Comparison of ENCODE assay signal across 13 cellular contexts in the genomic region with DNA sequence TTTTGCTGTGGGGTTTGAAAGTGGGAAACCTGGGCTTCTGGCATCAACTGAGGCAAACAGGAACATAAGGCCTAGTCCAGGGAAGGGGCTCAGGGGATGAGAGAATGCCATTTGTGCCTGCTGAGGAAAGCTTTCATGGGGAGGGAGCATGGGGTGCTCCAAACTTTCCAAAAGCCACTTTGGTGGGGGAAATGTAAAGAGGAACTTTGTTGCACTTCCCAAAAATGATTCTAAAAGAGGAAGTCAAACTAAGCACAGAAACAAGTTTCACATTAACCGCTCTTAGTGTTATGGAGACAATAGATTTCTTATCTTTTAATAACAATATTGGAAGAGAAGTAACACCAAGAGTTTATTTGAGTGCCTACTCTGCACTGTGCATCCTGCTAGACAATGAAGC. TPM values are rescaled to one million over a fixed set of nuclear protein-coding genes. Genes with fewer than 3 reads are reported as not detected.
DNase-seq lines count a peak whose midpoint lies in the region; ATAC-seq, FAIRE-seq and TF ChIP-seq lines count a peak whose summit lies in the region.
"Had no signal": no experiment of that assay in that cellular context is flagged by ENCODE, and none has a peak within 500 bp of the region (broad histone marks: within the 10 kb centered on the region; RNA-seq: fewer than 3 reads in every experiment).

No MANE protein-coding gene starts in this region.

- FAIRE-seq in HepG2 (lab: Jason Lieb, UNC) (no peak), RCC 7860 (lab: Jason Lieb, UNC) (no peak)
- FAIRE-seq: islet of Langerhans had no signal

- H3K27me3 ChIP-seq in liver (ENCODE audit: control insufficient read depth in 4 of 4, insufficient read depth in 4 of 4, low read length in 3 of 4) (no peaks in the 10 kb centered on the region), HepG2 (ENCODE audit: control insufficient read depth in 1 of 2, insufficient read depth in 2 of 2, low read length in 2 of 2) (no peaks in the 10 kb centered on the region)
- H3K27me3 ChIP-seq: body of pancreas, vagina had no signal

- TF ChIP-seq POLR2A in HepG2 (IDR thresholded peaks at IDR 0.05; ENCODE audit: insufficient read depth in 1 of 2, low read depth in 2 of 2, low read length in 2 of 2) = no peak

- H3K4me1 ChIP-seq in liver (ENCODE audit: control insufficient read depth in 4 of 4, insufficient read depth in 4 of 4, low read length in 3 of 4) (no peaks in the 10 kb centered on the region), HepG2 (ENCODE audit: insufficient read depth, low read length) (no peaks in the 10 kb centered on the region)
- H3K4me1 ChIP-seq: body of pancreas, vagina had no signal

- H3K9ac ChIP-seq in liver (ENCODE audit: low read depth in 1 of 2, low read length in 2 of 2) (no peak overlapping the region), HepG2 (ENCODE audit: insufficient read depth, low read depth, low read length) (no peak overlapping the region)

- BruUV-seq in HepG2 (replicated peaks; lab: Mats Ljungman, UMichigan) = no TSS peak

- no peak overlapping the region for H2AFZ ChIP-seq in HepG2 (ENCODE audit: low read length)

- H3K4me3 ChIP-seq in liver (ENCODE audit: low read depth in 1 of 3, low read length in 3 of 3) = no peak overlapping the region
- no peak overlapping the region for H3K4me3 ChIP-seq in HepG2 (replicated peaks in 1 of 3; ENCODE audit: insufficient read depth in 1 of 3, low read depth in 2 of 3, low read length in 3 of 3)
- H3K4me3 ChIP-seq: body of pancreas, vagina had no signal

- CTCF ChIA-PET in HepG2 (lab: Yijun Ruan, JAX; ENCODE audit: low intra/inter-chr PET ratio, low total read pairs) = no interaction called here

- WGBS in liver = 63% methylated on average over 1 of the region's 1 CpG
- 25% methylated on average over 1 of the region's 1 CpG for whole genome bisulfite sequencing in HepG2 (ENCODE audit: low lambda C conversion rate)

- H3K79me2 ChIP-seq in HepG2 (ENCODE audit: insufficient read depth, low read length) = no peaks in the 10 kb centered on the region

- DNase-seq in HepG2 (ENCODE audit: low spot score) (no peak), SKM-1 (lab: John Stamatoyannopoulos, UW; ENCODE audit: unreplicated experiment) (peak; percentile 38), epithelial cell of prostate (ENCODE audit: low read depth, low spot score) (no peak), iPS-NIHi11 (ENCODE audit: low spot score) (no peak), hippocampal formation (lab: John Stamatoyannopoulos, UW) (no peak), RCC 7860 (ENCODE audit: low spot score) (no peak)
- no peak for DNase-seq in stimulated activated naive CD4-positive, alpha-beta T cell treated with Interleukin-2 at 50 U/mL for 16 hours (lab: John Stamatoyannopoulos, UW)
- DNase-seq: COR-L47, NCI-H1105 treated with DMSO at 0.1 percent for 48 hours had no signal

- ATAC-seq in HepG2 = no peak
- ATAC-seq: body of pancreas had no signal

- in situ Hi-C loops in HepG2 (cut with HindIII; ENCODE audit: extremely low pct_ligation_motif_present, low pct_unique_long_range_greater_than_20kb) = no loop called here

- no peak for TF ChIP-seq RAD21 in liver (IDR thresholded peaks at IDR 0.05)
- TF ChIP-seq RAD21 in HepG2 (CRISPR knock-in tag; IDR thresholded peaks at IDR 0.05) = no peak

- H4K20me1 ChIP-seq in HepG2 (ENCODE audit: insufficient read depth, low read length) = no peaks in the 10 kb centered on the region

- no peak overlapping the region for H3K4me2 ChIP-seq in HepG2 (ENCODE audit: low read depth, low read length)

- TF ChIP-seq EP300 in HepG2 (IDR thresholded peaks at IDR 0.05; ENCODE audit: low read depth in 2 of 2, low read length in 2 of 2) (no peak), HepG2 (CRISPR knock-in tag; IDR thresholded peaks at IDR 0.05; ENCODE audit: borderline replicate concordance) (no peak)

- POLR2A ChIA-PET in HepG2 (lab: Yijun Ruan, JAX) = no interaction called here

- H3K36me3 ChIP-seq in liver (ENCODE audit: control insufficient read depth in 4 of 4, insufficient read depth in 3 of 4, low read depth in 1 of 4, low read length in 3 of 4) (no peaks in the 10 kb centered on the region), HepG2 (replicated peaks in 1 of 2; ENCODE audit: control insufficient read depth in 1 of 2, insufficient read depth in 2 of 2, low read length in 2 of 2) (no peaks in the 10 kb centered on the region)
- H3K36me3 ChIP-seq: vagina had no signal

- peak overlapping the region; percentile 1 to 54 for H3K27ac ChIP-seq in liver (ENCODE audit: low read depth in 1 of 2, low read length in 2 of 2)
- H3K27ac ChIP-seq in HepG2 (ENCODE audit: extremely low read length, insufficient read depth, low read length) = no peak overlapping the region
- H3K27ac ChIP-seq in epithelial cell of prostate = peak overlapping the region; percentile 85
- H3K27ac ChIP-seq: vagina had no signal

- TF ChIP-seq CTCF in liver (IDR thresholded peaks at IDR 0.05; ENCODE audit: low read depth, low read length, missing input control) = no peak
- TF ChIP-seq CTCF in HepG2 (CRISPR knock-in tag; IDR thresholded peaks at IDR 0.05) = no peak

- intact Hi-C loops in HepG2 (cut with micrococcal nuclease; ENCODE audit: unreplicated experiment) = no loop called here

- no peaks in the 10 kb centered on the region for H3K9me3 ChIP-seq in liver (ENCODE audit: control insufficient read depth in 4 of 4, low read length in 3 of 4)
- no peaks in the 10 kb centered on the region for H3K9me3 ChIP-seq in HepG2 (ENCODE audit: low read length)
- H3K9me3 ChIP-seq: body of pancreas had no signal

TF ChIP-seq in liver, 16 proteins besides CTCF, POLR2A, EP300 and RAD21 (continues in another document):
- TF ChIP-seq RXRA (IDR thresholded peaks at IDR 0.05) (no peak), FOXA1 (IDR thresholded peaks at IDR 0.05) (no peak)

TF ChIP-seq in HepG2, 621 proteins besides CTCF, POLR2A, EP300 and RAD21:
- TF ChIP-seq KDM5A (IDR thresholded peaks at IDR 0.05; ENCODE audit: borderline replicate concordance, low read length) = no peak
- TF ChIP-seq ZNF567 (CRISPR knock-in tag; IDR thresholded peaks at IDR 0.05; ENCODE audit: borderline replicate concordance) = no peak

RNA-seq across cellular contexts. Expression of a gene that starts 32.3 kb away (rescaled TPM):
- total RNA-seq in liver (10 to 100 TPM in 1 of 2 donors, 1 to 10 TPM in 1; 2.5 to 10.4 TPM), HepG2 (2016; rRNA removed; fragmentation: Illumina TruSeq; extraction: Trizol) (not detected in 2 replicates)
- polyA plus RNA-seq in liver (under 1 TPM; 0.66 to 0.75 TPM), HepG2 (2011; rRNA removed) (0.01 TPM in 1 of 2 replicates, not detected in the other)
- not detected in 2 replicates for total RNA-seq in HepG2 (2016; cell fraction: cytosol; rRNA removed; fragmentation: Illumina TruSeq; extraction: Trizol; ENCODE audit: low read depth)
- not detected in 2 replicates for total RNA-seq in HepG2 (2016; cell fraction: insoluble cytoplasmic fraction; rRNA removed; fragmentation: Illumina TruSeq; extraction: Trizol)
- total RNA-seq in HepG2 (2016; cell fraction: membrane; rRNA removed; fragmentation: Illumina TruSeq; extraction: Trizol) = not detected in 2 replicates
- not detected in 2 replicates for total RNA-seq in HepG2 (2016; cell fraction: nucleus; rRNA removed; fragmentation: Illumina TruSeq; extraction: Trizol)
- not detected in 2 replicates for polyA plus RNA-seq in HepG2 (2011; cell fraction: cytosol; rRNA removed)
- polyA plus RNA-seq in HepG2 (2011; cell fraction: nucleus; rRNA removed) = not detected in 2 replicates
- not detected in 2 replicates for polyA plus RNA-seq in HepG2 (2012)
- not detected in 2 replicates for polyA plus RNA-seq in HepG2 (2016; cell fraction: cytosol; fragmentation: Illumina TruSeq; extraction: Trizol; ENCODE audit: low read depth)
- not detected in 2 replicates for polyA plus RNA-seq in HepG2 (2016; cell fraction: insoluble cytoplasmic fraction; fragmentation: Illumina TruSeq; extraction: Trizol; ENCODE audit: low read depth)
- not detected in 2 replicates for polyA plus RNA-seq in HepG2 (2016; cell fraction: membrane; fragmentation: Illumina TruSeq; extraction: Trizol; ENCODE audit: low read depth)
- not detected in 2 replicates for polyA plus RNA-seq in HepG2 (2016; cell fraction: nucleus; fragmentation: Illumina TruSeq; extraction: Trizol; ENCODE audit: insufficient read depth, low read depth)
- polyA minus RNA-seq in HepG2 (2011; rRNA and poly(A)+ RNA removed; ENCODE audit: low replicate concordance) = 0.21 TPM in 1 of 2 replicates, not detected in the other
- polyA minus RNA-seq in HepG2 (2011; cell fraction: cytosol; rRNA and poly(A)+ RNA removed) = not detected in 2 replicates
- polyA minus RNA-seq in HepG2 (2011; cell fraction: nucleus; rRNA and poly(A)+ RNA removed) = not detected in 2 replicates

RNA-seq across cellular contexts. Expression of a gene that starts 44.1 kb away (rescaled TPM):
- total RNA-seq in liver = 10 to 100 TPM; 18.7 to 21.9 TPM
- 10 to 100 TPM; 14.0 to 14.3 TPM for polyA plus RNA-seq in liver
- total RNA-seq in HepG2 (2016; rRNA removed; fragmentation: Illumina TruSeq; extraction: Trizol) = 102 and 150 TPM in 2 replicates
- total RNA-seq in HepG2 (2016; cell fraction: cytosol; rRNA removed; fragmentation: Illumina TruSeq; extraction: Trizol; ENCODE audit: low read depth) = 22.8 and 23.0 TPM in 2 replicates
- 102 and 151 TPM in 2 replicates for total RNA-seq in HepG2 (2016; cell fraction: insoluble cytoplasmic fraction; rRNA removed; fragmentation: Illumina TruSeq; extraction: Trizol)
- total RNA-seq in HepG2 (2016; cell fraction: membrane; rRNA removed; fragmentation: Illumina TruSeq; extraction: Trizol) = 30.2 and 37.3 TPM in 2 replicates
- 62.0 and 64.5 TPM in 2 replicates for total RNA-seq in HepG2 (2016; cell fraction: nucleus; rRNA removed; fragmentation: Illumina TruSeq; extraction: Trizol)
- 45.4 and 61.6 TPM in 2 replicates for polyA plus RNA-seq in HepG2 (2011; rRNA removed)
- polyA plus RNA-seq in HepG2 (2011; cell fraction: cytosol; rRNA removed) = 42.0 and 60.1 TPM in 2 replicates
- 42.2 and 51.5 TPM in 2 replicates for polyA plus RNA-seq in HepG2 (2011; cell fraction: nucleus; rRNA removed)
- 78.2 and 80.7 TPM in 2 replicates for polyA plus RNA-seq in HepG2 (2012)
- polyA plus RNA-seq in HepG2 (2016; cell fraction: cytosol; fragmentation: Illumina TruSeq; extraction: Trizol; ENCODE audit: low read depth) = 10.7 and 11.1 TPM in 2 replicates
- 172 and 182 TPM in 2 replicates for polyA plus RNA-seq in HepG2 (2016; cell fraction: insoluble cytoplasmic fraction; fragmentation: Illumina TruSeq; extraction: Trizol; ENCODE audit: low read depth)
- 20.1 and 22.3 TPM in 2 replicates for polyA plus RNA-seq in HepG2 (2016; cell fraction: membrane; fragmentation: Illumina TruSeq; extraction: Trizol; ENCODE audit: low read depth)
- polyA plus RNA-seq in HepG2 (2016; cell fraction: nucleus; fragmentation: Illumina TruSeq; extraction: Trizol; ENCODE audit: insufficient read depth, low read depth) = 93.0 and 104 TPM in 2 replicates
- polyA minus RNA-seq in HepG2 (2011; rRNA and poly(A)+ RNA removed; ENCODE audit: low replicate concordance) = 31.1 and 142 TPM in 2 replicates
- polyA minus RNA-seq in HepG2 (2011; cell fraction: cytosol; rRNA and poly(A)+ RNA removed) = 26.4 and 28.8 TPM in 2 replicates
- polyA minus RNA-seq in HepG2 (2011; cell fraction: nucleus; rRNA and poly(A)+ RNA removed) = 83.4 and 85.1 TPM in 2 replicates
